ENCODE assay signal across 1 cellular context in the genomic region with DNA sequence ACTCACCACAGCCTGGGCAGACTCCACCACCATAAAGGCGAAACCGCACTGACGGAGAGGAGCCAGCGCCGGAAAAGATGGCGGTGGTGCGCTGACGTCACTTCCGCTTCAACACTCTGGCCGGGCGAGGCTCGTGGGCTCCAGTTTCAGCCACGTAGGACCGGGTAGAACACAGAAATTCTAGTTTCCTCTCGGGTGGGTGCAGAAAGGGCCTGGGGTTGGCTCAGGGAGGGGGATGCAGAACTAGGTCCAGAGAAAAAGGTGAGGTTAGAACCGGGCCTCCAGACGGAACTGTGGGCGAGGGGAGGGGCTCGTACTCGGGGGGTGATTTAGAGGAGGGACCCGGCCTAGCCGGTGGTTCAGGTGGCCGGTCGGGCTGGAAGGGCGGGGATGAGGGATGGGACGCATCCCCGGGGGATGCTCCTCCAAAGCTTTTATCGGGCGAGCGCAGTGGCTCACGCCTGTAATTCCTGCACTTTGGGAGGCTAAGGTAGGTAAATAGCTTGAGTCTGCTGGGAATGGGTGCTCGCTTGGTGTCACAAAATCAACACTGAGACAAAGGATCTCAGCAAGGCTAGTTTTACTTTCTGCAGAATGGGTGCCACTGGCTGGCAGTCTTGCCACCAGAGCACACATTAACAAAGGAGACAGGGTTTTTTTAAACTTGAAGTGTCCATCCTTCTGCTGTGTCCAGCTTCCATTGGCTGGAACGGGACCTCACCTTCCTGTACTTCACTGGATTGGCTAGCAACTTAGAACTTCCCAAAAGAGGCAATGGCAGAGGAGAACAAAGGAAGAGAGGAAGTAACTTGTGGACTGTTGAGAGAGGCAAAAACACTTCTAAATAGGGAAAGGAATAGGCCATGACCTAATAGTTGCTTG.
TF ChIP-seq lines count a peak whose summit lies in the region.

A gene (minus strand): TSS at position 77 of the 882 bp plus-strand sequence. CDS start 1,776 bp downstream, outside the sequence.

TF ChIP-seq in A549, 52 proteins besides CTCF, POLR2A, EP300 and RAD21 (continued from another document):
- TF ChIP-seq MAFK (IDR thresholded peaks at IDR 0.05; ENCODE audit: partially characterized antibody) (no peak), JUN (IDR thresholded peaks at IDR 0.05) (peak in 1 of 2 experiments; percentile 81; a peak in 3 of 5 replicates), ZSCAN20 (CRISPR knock-in tag; IDR thresholded peaks at IDR 0.05) (no peak), HOXB5 (CRISPR knock-in tag; IDR thresholded peaks at IDR 0.05) (no peak), POLR2AphosphoS2 (conservative IDR thresholded peaks at IDR 0.05; ENCODE audit: low read length) (no peak), FOSB (CRISPR knock-in tag; IDR thresholded peaks at IDR 0.05) (no peak), HDAC2 (IDR thresholded peaks at IDR 0.05) (no peak), CBX8 (IDR thresholded peaks at IDR 0.05) (no peak), TFCP2L1 (CRISPR knock-in tag; IDR thresholded peaks at IDR 0.05) (no peak), NPAS2 (CRISPR knock-in tag; IDR thresholded peaks at IDR 0.05; ENCODE audit: borderline replicate concordance) (no peak), MAZ (IDR thresholded peaks at IDR 0.05; ENCODE audit: borderline replicate concordance, low read depth, low read length) (no peak), NFE2L2 (conservative IDR thresholded peaks at IDR 0.05; ENCODE audit: low read length) (no peak), GATA3 (IDR thresholded peaks at IDR 0.05; ENCODE audit: borderline replicate concordance) (peak; percentile 51; the same call in 1 of the 2 replicates), HOXB13 (CRISPR knock-in tag; IDR thresholded peaks at IDR 0.05; ENCODE audit: low read depth) (0 out of 2 replicates have a peak, but pooled peaks have one; percentile 55), EHMT2 (IDR thresholded peaks at IDR 0.05; ENCODE audit: low read depth) (no peak), FOXS1 (CRISPR knock-in tag; IDR thresholded peaks at IDR 0.05) (no peak), ZNF302 (CRISPR knock-in tag; IDR thresholded peaks at IDR 0.05) (no peak), CHD2 (IDR thresholded peaks at IDR 0.05; ENCODE audit: low read length, partially characterized antibody) (no peak), RARB (CRISPR knock-in tag; IDR thresholded peaks at IDR 0.05) (no peak), RNF2 (IDR thresholded peaks at IDR 0.05; ENCODE audit: borderline replicate concordance, low read depth) (no peak)
- TF ChIP-seq, protein P1, sequence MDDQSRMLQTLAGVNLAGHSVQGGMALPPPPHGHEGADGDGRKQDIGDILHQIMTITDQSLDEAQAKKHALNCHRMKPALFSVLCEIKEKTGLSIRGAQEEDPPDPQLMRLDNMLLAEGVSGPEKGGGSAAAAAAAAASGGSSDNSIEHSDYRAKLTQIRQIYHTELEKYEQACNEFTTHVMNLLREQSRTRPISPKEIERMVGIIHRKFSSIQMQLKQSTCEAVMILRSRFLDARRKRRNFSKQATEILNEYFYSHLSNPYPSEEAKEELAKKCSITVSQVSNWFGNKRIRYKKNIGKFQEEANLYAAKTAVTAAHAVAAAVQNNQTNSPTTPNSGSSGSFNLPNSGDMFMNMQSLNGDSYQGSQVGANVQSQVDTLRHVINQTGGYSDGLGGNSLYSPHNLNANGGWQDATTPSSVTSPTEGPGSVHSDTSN (IDR thresholded peaks at IDR 0.05), result no peak
- TF ChIP-seq, protein P2, sequence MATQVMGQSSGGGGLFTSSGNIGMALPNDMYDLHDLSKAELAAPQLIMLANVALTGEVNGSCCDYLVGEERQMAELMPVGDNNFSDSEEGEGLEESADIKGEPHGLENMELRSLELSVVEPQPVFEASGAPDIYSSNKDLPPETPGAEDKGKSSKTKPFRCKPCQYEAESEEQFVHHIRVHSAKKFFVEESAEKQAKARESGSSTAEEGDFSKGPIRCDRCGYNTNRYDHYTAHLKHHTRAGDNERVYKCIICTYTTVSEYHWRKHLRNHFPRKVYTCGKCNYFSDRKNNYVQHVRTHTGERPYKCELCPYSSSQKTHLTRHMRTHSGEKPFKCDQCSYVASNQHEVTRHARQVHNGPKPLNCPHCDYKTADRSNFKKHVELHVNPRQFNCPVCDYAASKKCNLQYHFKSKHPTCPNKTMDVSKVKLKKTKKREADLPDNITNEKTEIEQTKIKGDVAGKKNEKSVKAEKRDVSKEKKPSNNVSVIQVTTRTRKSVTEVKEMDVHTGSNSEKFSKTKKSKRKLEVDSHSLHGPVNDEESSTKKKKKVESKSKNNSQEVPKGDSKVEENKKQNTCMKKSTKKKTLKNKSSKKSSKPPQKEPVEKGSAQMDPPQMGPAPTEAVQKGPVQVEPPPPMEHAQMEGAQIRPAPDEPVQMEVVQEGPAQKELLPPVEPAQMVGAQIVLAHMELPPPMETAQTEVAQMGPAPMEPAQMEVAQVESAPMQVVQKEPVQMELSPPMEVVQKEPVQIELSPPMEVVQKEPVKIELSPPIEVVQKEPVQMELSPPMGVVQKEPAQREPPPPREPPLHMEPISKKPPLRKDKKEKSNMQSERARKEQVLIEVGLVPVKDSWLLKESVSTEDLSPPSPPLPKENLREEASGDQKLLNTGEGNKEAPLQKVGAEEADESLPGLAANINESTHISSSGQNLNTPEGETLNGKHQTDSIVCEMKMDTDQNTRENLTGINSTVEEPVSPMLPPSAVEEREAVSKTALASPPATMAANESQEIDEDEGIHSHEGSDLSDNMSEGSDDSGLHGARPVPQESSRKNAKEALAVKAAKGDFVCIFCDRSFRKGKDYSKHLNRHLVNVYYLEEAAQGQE (IDR thresholded peaks at IDR 0.05), result no peak
- TF ChIP-seq, protein P3, sequence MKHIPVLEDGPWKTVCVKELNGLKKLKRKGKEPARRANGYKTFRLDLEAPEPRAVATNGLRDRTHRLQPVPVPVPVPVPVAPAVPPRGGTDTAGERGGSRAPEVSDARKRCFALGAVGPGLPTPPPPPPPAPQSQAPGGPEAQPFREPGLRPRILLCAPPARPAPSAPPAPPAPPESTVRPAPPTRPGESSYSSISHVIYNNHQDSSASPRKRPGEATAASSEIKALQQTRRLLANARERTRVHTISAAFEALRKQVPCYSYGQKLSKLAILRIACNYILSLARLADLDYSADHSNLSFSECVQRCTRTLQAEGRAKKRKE (CRISPR knock-in tag; IDR thresholded peaks at IDR 0.05; ENCODE audit: low read depth), result no peak
- TF ChIP-seq, protein P4, sequence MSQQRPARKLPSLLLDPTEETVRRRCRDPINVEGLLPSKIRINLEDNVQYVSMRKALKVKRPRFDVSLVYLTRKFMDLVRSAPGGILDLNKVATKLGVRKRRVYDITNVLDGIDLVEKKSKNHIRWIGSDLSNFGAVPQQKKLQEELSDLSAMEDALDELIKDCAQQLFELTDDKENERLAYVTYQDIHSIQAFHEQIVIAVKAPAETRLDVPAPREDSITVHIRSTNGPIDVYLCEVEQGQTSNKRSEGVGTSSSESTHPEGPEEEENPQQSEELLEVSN (IDR thresholded peaks at IDR 0.05; ENCODE audit: borderline replicate concordance, low read depth), result peak; percentile 68; the same call in 1 of the 2 replicates
